12 cellular contexts compared by ENCODE assay signal in genomic region chr12:109734219-109735000, GRCh38. TPM values are rescaled to one million over a fixed set of nuclear protein-coding genes. Genes with fewer than 3 reads are reported as not detected.
DNase-seq lines count a peak whose midpoint lies in the region; ATAC-seq and TF ChIP-seq lines count a peak whose summit lies in the region.
"Had no signal": no experiment of that assay in that cellular context is flagged by ENCODE, and none has a peak within 500 bp of the region (broad histone marks: within the 10 kb centered on the region; RNA-seq: fewer than 3 reads in every experiment).

No MANE protein-coding gene starts in this region.

- DNase-seq in activated CD8-positive, alpha-beta memory T cell treated with anti-CD3 and anti-CD28 coated beads for 24 hours = peak; percentile 33
- DNase-seq in activated CD8-positive, alpha-beta memory T cell treated with anti-CD3 and anti-CD28 coated beads, Interleukin-2, amount 10 ng/mL, durations not matched to agents 7 days and 5 days = no peak
- peak; percentile 85 for DNase-seq in NCI-H82 (lab: John Stamatoyannopoulos, UW)
- DNase-seq in sigmoid colon = peak; percentile 78
- DNase-seq in hypothalamus (lab: John Stamatoyannopoulos, UW) = no peak
- DNase-seq in MV-4-11 (lab: John Stamatoyannopoulos, UW) = no peak
- DNase-seq: colonic mucosa; immature natural killer cell; stimulated activated naive CD4-positive, alpha-beta T cell; SW 1271 had no signal

- no peak for TF ChIP-seq CTCF in sigmoid colon (IDR thresholded peaks at IDR 0.05)

- WGBS in sigmoid colon, 2 donors = 38 to 72% methylated on average over 22 of the region's 22 CpGs

- no peak for TF ChIP-seq POLR2A in sigmoid colon (IDR thresholded peaks at IDR 0.05)

- H3K9me3 Mint-ChIP-seq in activated CD8-positive, alpha-beta memory T cell treated with anti-CD3 and anti-CD28 coated beads, Interleukin-2, amount 10 ng/mL, durations not matched to agents 7 days and 5 days (ENCODE audit: low read depth) = no peaks in the 10 kb centered on the region
- H3K9me3 Mint-ChIP-seq: immature natural killer cell had no signal

- H3K9me3 ChIP-seq in iPS-18a (ENCODE audit: control insufficient read depth, low read depth, low read length) (no peaks in the 10 kb centered on the region), sigmoid colon (no peaks in the 10 kb centered on the region)
- H3K9me3 ChIP-seq: colonic mucosa had no signal

- H3K4me1 Mint-ChIP-seq in activated CD8-positive, alpha-beta memory T cell treated with anti-CD3 and anti-CD28 coated beads, Interleukin-2, amount 10 ng/mL, durations not matched to agents 7 days and 5 days = no peaks in the 10 kb centered on the region
- H3K4me1 Mint-ChIP-seq: immature natural killer cell had no signal

- H3K27ac Mint-ChIP-seq in activated CD8-positive, alpha-beta memory T cell treated with anti-CD3 and anti-CD28 coated beads, Interleukin-2, amount 10 ng/mL, durations not matched to agents 7 days and 5 days = no peak overlapping the region
- H3K27ac Mint-ChIP-seq: immature natural killer cell had no signal

- CTCF ChIA-PET in activated CD8-positive, alpha-beta memory T cell treated with anti-CD3 and anti-CD28 coated beads, Interleukin-2, amount 10 ng/mL, durations not matched to agents 7 days and 5 days (lab: Charles Lee) = no interaction called here

- peaks cover 13% of the 10 kb centered on the region for H3K4me1 ChIP-seq in iPS-18a (ENCODE audit: control insufficient read depth, low read depth, low read length)
- no peaks in the 10 kb centered on the region for H3K4me1 ChIP-seq in sigmoid colon
- H3K4me1 ChIP-seq: colonic mucosa had no signal

- H3K4me3 ChIP-seq in iPS-18a (ENCODE audit: low read length) (peak overlapping the region; percentile 21), sigmoid colon (no peak overlapping the region)
- H3K4me3 ChIP-seq: colonic mucosa had no signal

- intact Hi-C loops in sigmoid colon (cut with DNase I) = no loop called here

- H3K27me3 Mint-ChIP-seq in activated CD8-positive, alpha-beta memory T cell treated with anti-CD3 and anti-CD28 coated beads, Interleukin-2, amount 10 ng/mL, durations not matched to agents 7 days and 5 days = peaks cover 21% of the 10 kb centered on the region

- H3K36me3 Mint-ChIP-seq in activated CD8-positive, alpha-beta memory T cell treated with anti-CD3 and anti-CD28 coated beads, Interleukin-2, amount 10 ng/mL, durations not matched to agents 7 days and 5 days = no peaks in the 10 kb centered on the region
- H3K36me3 Mint-ChIP-seq: immature natural killer cell had no signal

- no peaks in the 10 kb centered on the region for H3K36me3 ChIP-seq in iPS-18a (ENCODE audit: control insufficient read depth, low read depth, low read length)
- no peaks in the 10 kb centered on the region for H3K36me3 ChIP-seq in sigmoid colon
- H3K36me3 ChIP-seq: colonic mucosa had no signal

- H3K4me3 Mint-ChIP-seq in activated CD8-positive, alpha-beta memory T cell treated with anti-CD3 and anti-CD28 coated beads, Interleukin-2, amount 10 ng/mL, durations not matched to agents 7 days and 5 days = no peak overlapping the region
- H3K4me3 Mint-ChIP-seq: immature natural killer cell had no signal

- H3K9ac ChIP-seq in iPS-18a (ENCODE audit: low read length) = no peak overlapping the region

- ATAC-seq in activated CD8-positive, alpha-beta memory T cell treated with anti-CD3 and anti-CD28 coated beads, Interleukin-2, amount 10 ng/mL, durations not matched to agents 7 days and 5 days = no peak
- no peak for ATAC-seq in GM21737 (IDR thresholded peaks at IDR 0.05; ENCODE audit: unreplicated experiment)

- H3K27ac ChIP-seq in iPS-18a (ENCODE audit: low read length) (no peak overlapping the region), sigmoid colon (no peak overlapping the region)
- H3K27ac ChIP-seq: colonic mucosa had no signal

- peaks cover 19% of the 10 kb centered on the region for H3K27me3 ChIP-seq in iPS-18a (ENCODE audit: control insufficient read depth, insufficient read depth, low read length)
- H3K27me3 ChIP-seq in sigmoid colon = peaks cover 0 to 4% (median 0%) of the 10 kb centered on the region in 3 donors
- H3K27me3 ChIP-seq: colonic mucosa had no signal

- TF ChIP-seq EP300 in sigmoid colon (IDR thresholded peaks at IDR 0.05) = no peak

RNA-seq across cellular contexts. Expression of gene FAM222A, which starts 20.8 kb away (rescaled TPM):
- total RNA-seq in activated CD8-positive, alpha-beta memory T cell treated with anti-CD3 and anti-CD28 coated beads, Interleukin-2, amount 10 ng/mL, durations not matched to agents 7 days and 5 days = 1 to 10 TPM in 1 of 2 experiments, under 1 TPM in 1; 0.70 to 1.6 TPM
- 1 to 10 TPM; 1.1 to 3.3 (median 1.7) TPM for total RNA-seq in sigmoid colon
- 1 to 10 TPM; 1.2 to 2.2 (median 2.1) TPM for polyA plus RNA-seq in sigmoid colon

Comparison
In these comparisons a context has a peak if more than half of its experiments do, and no peak if none do; other contexts are left out.
1. DNase-seq: peak in activated CD8-positive, alpha-beta memory T cell treated with anti-CD3 and anti-CD28 coated beads for 24 hours (single experiment), NCI-H82 (single experiment) and sigmoid colon (single experiment); none in activated CD8-positive, alpha-beta memory T cell treated with anti-CD3 and anti-CD28 coated beads, Interleukin-2, amount 10 ng/mL, durations not matched to agents 7 days and 5 days (single experiment), hypothalamus (0 of 51) and MV-4-11 (single experiment).